7 cellular contexts compared by ENCODE assay signal in the genomic region with DNA sequence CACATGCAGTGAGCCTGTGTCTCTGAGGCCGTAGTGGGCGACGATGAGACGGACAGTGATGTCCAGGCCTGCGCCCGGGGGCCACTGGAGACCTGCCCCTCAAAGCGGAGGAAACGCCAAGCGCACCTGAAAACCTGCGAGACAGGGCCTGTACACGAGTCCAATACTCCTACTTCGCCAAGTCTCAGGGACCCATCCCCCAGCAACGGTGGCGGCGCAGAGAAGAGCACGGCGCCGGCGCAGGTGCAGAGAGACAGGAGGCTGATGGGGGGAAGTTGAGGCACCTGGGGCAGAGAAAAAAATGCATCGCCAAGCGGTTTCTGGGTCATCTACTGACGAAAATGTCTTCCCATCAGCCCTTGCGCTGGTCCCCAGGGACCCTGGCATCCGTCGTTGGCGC.
DNase-seq lines count a peak whose midpoint lies in the region; ATAC-seq and TF ChIP-seq lines count a peak whose summit lies in the region.
"Not testable (repeated sequence)": the region's sequence is repeated elsewhere in the genome, so short reads cannot be mapped to it uniquely, and the experiment has no call there.

No MANE protein-coding gene starts in this region.

- not testable (repeated sequence) for DNase-seq in CD4-positive, alpha-beta T cell; MM.1S; activated CD4-positive, alpha-beta T cell treated with anti-CD3 and anti-CD28 coated beads, Interleukin-2, amount 10 ng/mL, durations not matched to agents 7 days and 5 days; activated naive CD8-positive, alpha-beta T cell treated with anti-CD3 and anti-CD28 coated beads, Interleukin-2, amount 50 U/mL, for 24 hours; left ventricle myocardium inferior
- DNase-seq in activated T-cell treated with anti-CD3 and anti-CD28 coated beads, Interleukin-2, amount 50 U/mL, for 48 hours: peak; percentile 25 to 29

- H3K36me3 Mint-ChIP-seq in CD4-positive, alpha-beta T cell (ENCODE audit: low read depth); activated CD4-positive, alpha-beta T cell treated with anti-CD3 and anti-CD28 coated beads, Interleukin-2, amount 10 ng/mL, durations not matched to agents 7 days and 5 days (ENCODE audit: low read depth); activated naive CD8-positive, alpha-beta T cell treated with anti-CD3 and anti-CD28 coated beads, Interleukin-2, amount 50 U/mL, for 24 hours (ENCODE audit: low read depth): not testable (repeated sequence)

- not testable (repeated sequence) for H2AFZ ChIP-seq in MM.1S (ENCODE audit: low read length)

- not testable (repeated sequence) for H3K9me3 ChIP-seq in CD4-positive, alpha-beta T cell (ENCODE audit: control insufficient read depth, low read length); MM.1S (replicated peaks; ENCODE audit: insufficient read depth, low read length); left ventricle myocardium inferior (replicated peaks)

- intact Hi-C loops in CD4-positive, alpha-beta T cell (cut with DNase I, micrococcal nuclease); left ventricle myocardium inferior (cut with micrococcal nuclease): not testable (repeated sequence)

- not testable (repeated sequence) for H3K4me3 ChIP-seq in MM.1S (ENCODE audit: low read length)
- peak overlapping the region; percentile 71 for H3K4me3 ChIP-seq in left ventricle myocardium inferior
- H3K4me3 ChIP-seq in skin epidermis: peak overlapping the region in 4 of 7 experiments; percentile 14 to 53 (median 40)

- H3K4me3 Mint-ChIP-seq in CD4-positive, alpha-beta T cell: peak overlapping the region; percentile 78
- H3K4me3 Mint-ChIP-seq in activated CD4-positive, alpha-beta T cell treated with anti-CD3 and anti-CD28 coated beads, Interleukin-2, amount 10 ng/mL, durations not matched to agents 7 days and 5 days: peak overlapping the region; percentile 98
- peak overlapping the region; percentile 38 for H3K4me3 Mint-ChIP-seq in activated naive CD8-positive, alpha-beta T cell treated with anti-CD3 and anti-CD28 coated beads, Interleukin-2, amount 50 U/mL, for 24 hours

- H3K4me2 ChIP-seq in MM.1S (ENCODE audit: low read depth, low read length): not testable (repeated sequence)

- H3F3A ChIP-seq in MM.1S (ENCODE audit: insufficient read depth, low read length): not testable (repeated sequence)

- ATAC-seq in CD4-positive, alpha-beta T cell (ENCODE audit: poor library complexity); activated naive CD8-positive, alpha-beta T cell treated with anti-CD3 and anti-CD28 coated beads, Interleukin-2, amount 50 U/mL, for 24 hours: not testable (repeated sequence)

- not testable (repeated sequence) for H3K79me2 ChIP-seq in MM.1S (ENCODE audit: low read length)

- H3K27me3 Mint-ChIP-seq in CD4-positive, alpha-beta T cell; activated CD4-positive, alpha-beta T cell treated with anti-CD3 and anti-CD28 coated beads, Interleukin-2, amount 10 ng/mL, durations not matched to agents 7 days and 5 days; activated naive CD8-positive, alpha-beta T cell treated with anti-CD3 and anti-CD28 coated beads, Interleukin-2, amount 50 U/mL, for 24 hours: not testable (repeated sequence)

- H3K27ac ChIP-seq in CD4-positive, alpha-beta T cell (ENCODE audit: low read depth, low read length); left ventricle myocardium inferior (replicated peaks): not testable (repeated sequence)
- H3K27ac ChIP-seq in MM.1S (ENCODE audit: low read length) (peak overlapping the region; percentile 44; the same call in 1 of the 2 replicates), skin epidermis (peak overlapping the region in 1 of 21 experiments; percentile 69)

- not testable (repeated sequence) for H3K4me1 ChIP-seq in MM.1S (ENCODE audit: low read length); left ventricle myocardium inferior

- CTCF ChIA-PET in CD4-positive, alpha-beta T cell (lab: Charles Lee); activated CD4-positive, alpha-beta T cell treated with anti-CD3 and anti-CD28 coated beads, Interleukin-2, amount 10 ng/mL, durations not matched to agents 7 days and 5 days (lab: Charles Lee): not testable (repeated sequence)

- not testable (repeated sequence) for H3K9me3 Mint-ChIP-seq in CD4-positive, alpha-beta T cell; activated CD4-positive, alpha-beta T cell treated with anti-CD3 and anti-CD28 coated beads, Interleukin-2, amount 10 ng/mL, durations not matched to agents 7 days and 5 days; activated naive CD8-positive, alpha-beta T cell treated with anti-CD3 and anti-CD28 coated beads, Interleukin-2, amount 50 U/mL, for 24 hours

- POLR2A ChIA-PET in CD4-positive, alpha-beta T cell (lab: Charles Lee); activated CD4-positive, alpha-beta T cell treated with anti-CD3 and anti-CD28 coated beads, Interleukin-2, amount 10 ng/mL, durations not matched to agents 7 days and 5 days (lab: Charles Lee): not testable (repeated sequence)

- H3K4me1 Mint-ChIP-seq in CD4-positive, alpha-beta T cell (ENCODE audit: low read depth); activated CD4-positive, alpha-beta T cell treated with anti-CD3 and anti-CD28 coated beads, Interleukin-2, amount 10 ng/mL, durations not matched to agents 7 days and 5 days; activated naive CD8-positive, alpha-beta T cell treated with anti-CD3 and anti-CD28 coated beads, Interleukin-2, amount 50 U/mL, for 24 hours: not testable (repeated sequence)

- not testable (repeated sequence) for TF ChIP-seq CTCF in CD4-positive, alpha-beta T cell (IDR thresholded peaks at IDR 0.05); MM.1S (IDR thresholded peaks at IDR 0.05; ENCODE audit: low read length); left ventricle myocardium inferior (IDR thresholded peaks at IDR 0.05; ENCODE audit: borderline replicate concordance)

- H3K9me2 ChIP-seq in MM.1S (replicated peaks; ENCODE audit: insufficient read depth, low read length): not testable (repeated sequence)

- not testable (repeated sequence) for H3K36me3 ChIP-seq in MM.1S (replicated peaks; ENCODE audit: insufficient read depth, low read length); left ventricle myocardium inferior

- H3K27me3 ChIP-seq in CD4-positive, alpha-beta T cell (ENCODE audit: control insufficient read depth, insufficient read depth, low read length); MM.1S (replicated peaks; ENCODE audit: insufficient read depth, low read length); left ventricle myocardium inferior (ENCODE audit: low read depth): not testable (repeated sequence)

- peak overlapping the region; percentile 56 for H3K27ac Mint-ChIP-seq in CD4-positive, alpha-beta T cell
- H3K27ac Mint-ChIP-seq in activated CD4-positive, alpha-beta T cell treated with anti-CD3 and anti-CD28 coated beads, Interleukin-2, amount 10 ng/mL, durations not matched to agents 7 days and 5 days: peak overlapping the region; percentile 60
- H3K27ac Mint-ChIP-seq in activated naive CD8-positive, alpha-beta T cell treated with anti-CD3 and anti-CD28 coated beads, Interleukin-2, amount 50 U/mL, for 24 hours: not testable (repeated sequence)

- H3K9ac ChIP-seq in MM.1S (ENCODE audit: low read length): peak overlapping the region; percentile 25; the same call in 1 of the 2 replicates

- H4K20me1 ChIP-seq in MM.1S (ENCODE audit: insufficient read depth, low read length): not testable (repeated sequence)

Comparison
In these comparisons a context has a peak if more than half of its experiments do, and no peak if none do; other contexts are left out.
1. H3K4me3 Mint-ChIP-seq: peak in every context shown above with its lines; median percentile 98 in activated CD4-positive, alpha-beta T cell treated with anti-CD3 and anti-CD28 coated beads, Interleukin-2, amount 10 ng/mL, durations not matched to agents 7 days and 5 days; 78 in CD4-positive, alpha-beta T cell; 38 in activated naive CD8-positive, alpha-beta T cell treated with anti-CD3 and anti-CD28 coated beads, Interleukin-2, amount 50 U/mL, for 24 hours.